ENCODE assay signal across 12 cellular contexts in genomic region chr1:47871799-47872353, GRCh38.
DNase-seq lines count a peak whose midpoint lies in the region; ATAC-seq, FAIRE-seq and TF ChIP-seq lines count a peak whose summit lies in the region.
"Had no signal": no experiment of that assay in that cellular context is flagged by ENCODE, and none has a peak within 500 bp of the region (broad histone marks: within the 10 kb centered on the region; RNA-seq: fewer than 3 reads in every experiment).

No MANE protein-coding gene starts in this region.

- H3K9ac ChIP-seq in keratinocyte (ENCODE audit: control insufficient read depth, extremely low read depth, insufficient read depth, low read length) (no peak overlapping the region), mesenchymal stem cell (ENCODE audit: low read length) (no peak overlapping the region)

- H3K18ac ChIP-seq in mesenchymal stem cell (ENCODE audit: low read depth in 1 of 2, low read length in 2 of 2): no peak overlapping the region

- H3K4me3 ChIP-seq in RWPE2 (ENCODE audit: severe bottlenecking) (no peak overlapping the region), keratinocyte (ENCODE audit: control insufficient read depth in 2 of 3, extremely low read depth in 1 of 3, insufficient read depth in 2 of 3, low read depth in 1 of 3, low read length in 3 of 3) (no peak overlapping the region), mesenchymal stem cell (ENCODE audit: insufficient read depth in 1 of 2, low read depth in 1 of 2, low read length in 2 of 2) (no peak overlapping the region)

- H2AK5ac ChIP-seq in mesenchymal stem cell (ENCODE audit: low read length, severe bottlenecking): no peak overlapping the region

- H2BK15ac ChIP-seq in mesenchymal stem cell (ENCODE audit: low read depth, poor library complexity, severe bottlenecking): no peak overlapping the region

- dilution Hi-C loops in keratinocyte (cut with MboI; ENCODE audit: extremely low pct_ligation_motif_present, low sequenced_read_pairs): no loop called here

- H3K79me1 ChIP-seq in mesenchymal stem cell (replicated peaks; ENCODE audit: low read length, poor library complexity, severe bottlenecking): no peaks in the 10 kb centered on the region

- H3K4ac ChIP-seq in mesenchymal stem cell (ENCODE audit: low read depth in 1 of 2, low read length in 2 of 2): no peak overlapping the region

- peak overlapping the region; percentile 39 for H3K4me2 ChIP-seq in keratinocyte (ENCODE audit: control insufficient read depth, extremely low read depth, insufficient read depth, low read depth, low read length)
- H3K4me2 ChIP-seq in mesenchymal stem cell (ENCODE audit: low read length, poor library complexity, severe bottlenecking): no peak overlapping the region

- H3K36me3 ChIP-seq in RWPE2 (ENCODE audit: low read depth) (no peaks in the 10 kb centered on the region), keratinocyte (ENCODE audit: control insufficient read depth in 2 of 2, extremely low read depth in 1 of 2, insufficient read depth in 2 of 2, low read length in 2 of 2) (no peaks in the 10 kb centered on the region), mesenchymal stem cell (ENCODE audit: control insufficient read depth in 1 of 2, insufficient read depth in 2 of 2, low read depth in 1 of 2, low read length in 2 of 2) (no peaks in the 10 kb centered on the region)
- H3K36me3 ChIP-seq: WERI-Rb-1 had no signal

- no peak overlapping the region for H2BK12ac ChIP-seq in mesenchymal stem cell (ENCODE audit: low read length in 2 of 2)

- no peaks in the 10 kb centered on the region for H3K4me1 ChIP-seq in RWPE2 (ENCODE audit: insufficient read depth, poor library complexity, severe bottlenecking)
- H3K4me1 ChIP-seq in keratinocyte (ENCODE audit: control insufficient read depth, extremely low read depth, insufficient read depth, low read length): peaks cover 26% of the 10 kb centered on the region
- H3K4me1 ChIP-seq in mesenchymal stem cell (ENCODE audit: control insufficient read depth, insufficient read depth, low read depth, low read length): peaks cover 12% of the 10 kb centered on the region

- peak; percentile 100 for FAIRE-seq in keratinocyte (lab: Jason Lieb, UNC)

- DNase-seq in A172 (ENCODE audit: low spot score) (peak; percentile 85), EL (peak; percentile 11), RWPE2 (ENCODE audit: low spot score) (no peak), keratinocyte (ENCODE audit: low read depth, low spot score) (peak; percentile 81), dedifferentiated amniotic fluid mesenchymal stem cell (ENCODE audit: extremely low spot score) (no peak), mesenchymal stem cell (no peak)
- DNase-seq: aorta, erythroblast, H7, WERI-Rb-1 had no signal

- ATAC-seq in RWPE2 (ENCODE audit: low read depth): peak; percentile 86
- no peak for ATAC-seq in HG02610 (IDR thresholded peaks at IDR 0.05; ENCODE audit: unreplicated experiment)
- no peak for ATAC-seq in GM19455 (IDR thresholded peaks at IDR 0.05; ENCODE audit: unreplicated experiment)

- H4K91ac ChIP-seq in mesenchymal stem cell (ENCODE audit: low read length): no peak overlapping the region

- 55% methylated on average over 2 of the region's 2 CpGs for WGBS in mesenchymal stem cell

- H2BK5ac ChIP-seq in mesenchymal stem cell (ENCODE audit: low read depth, low read length, poor library complexity, severe bottlenecking): no peak overlapping the region

- H3K23ac ChIP-seq in mesenchymal stem cell (ENCODE audit: low read length in 2 of 2): no peak overlapping the region

- no peak overlapping the region for H4K8ac ChIP-seq in mesenchymal stem cell (ENCODE audit: low read length)

- no peak for TF ChIP-seq CTCF in RWPE2 (IDR thresholded peaks at IDR 0.05; ENCODE audit: poor library complexity, severe bottlenecking)
- TF ChIP-seq CTCF in keratinocyte (optimal IDR thresholded peaks at IDR 0.05 in 1 of 3, IDR thresholded peaks at IDR 0.05 in 1 of 3, conservative IDR thresholded peaks at IDR 0.05 in 1 of 3; ENCODE audit: extremely low read depth in 1 of 3, insufficient read depth in 2 of 3, low read length in 3 of 3): no peak

- H4K20me1 ChIP-seq in keratinocyte (ENCODE audit: control insufficient read depth, extremely low read depth, insufficient read depth, low read length): no peaks in the 10 kb centered on the region

- H2AFZ ChIP-seq in keratinocyte (ENCODE audit: control insufficient read depth, low read length) (no peak overlapping the region), mesenchymal stem cell (ENCODE audit: low read depth, low read length) (no peak overlapping the region)

- H3K9me3 ChIP-seq in RWPE2 (ENCODE audit: severe bottlenecking): no peaks in the 10 kb centered on the region
- H3K9me3 ChIP-seq in keratinocyte (ENCODE audit: control insufficient read depth, low read depth, low read length): no peaks in the 10 kb centered on the region
- H3K9me3 ChIP-seq in mesenchymal stem cell (ENCODE audit: control insufficient read depth, low read length): no peaks in the 10 kb centered on the region

- H3K79me2 ChIP-seq in keratinocyte (ENCODE audit: control insufficient read depth, insufficient read depth, low read length): no peaks in the 10 kb centered on the region

- no peak overlapping the region for H3K27ac ChIP-seq in RWPE2 (ENCODE audit: poor library complexity, severe bottlenecking)
- no peak overlapping the region for H3K27ac ChIP-seq in keratinocyte (ENCODE audit: control insufficient read depth, insufficient read depth, low read length)
- H3K27ac ChIP-seq in mesenchymal stem cell (ENCODE audit: low read length, poor library complexity, severe bottlenecking): no peak overlapping the region
- H3K27ac ChIP-seq: WERI-Rb-1 had no signal

- H3K27me3 ChIP-seq in RWPE2 (ENCODE audit: insufficient read depth, poor library complexity, severe bottlenecking) (no peaks in the 10 kb centered on the region), keratinocyte (ENCODE audit: control insufficient read depth, extremely low read depth, insufficient read depth, low read length) (no peaks in the 10 kb centered on the region), mesenchymal stem cell (ENCODE audit: control insufficient read depth in 1 of 2, insufficient read depth in 1 of 2, low read length in 2 of 2) (peaks cover 0 to 20% of the 10 kb centered on the region in 2 experiments)

- no peak overlapping the region for H2BK120ac ChIP-seq in mesenchymal stem cell (ENCODE audit: low read depth, low read length)

- H3K9me1 ChIP-seq in keratinocyte (ENCODE audit: control insufficient read depth, extremely low read depth, insufficient read depth, low read length): peaks cover 2% of the 10 kb centered on the region

- no peak overlapping the region for H3K14ac ChIP-seq in mesenchymal stem cell (ENCODE audit: low read length in 2 of 2)

Comparison
In these comparisons a context has a peak if more than half of its experiments do, and no peak if none do; other contexts are left out.
1. DNase-seq: peak in A172 (single experiment), EL (single experiment) and keratinocyte (single experiment); none in RWPE2 (single experiment), dedifferentiated amniotic fluid mesenchymal stem cell (single experiment) and mesenchymal stem cell (single experiment).